9 cellular contexts compared by ENCODE assay signal in genomic region chr15:77507911-77508310, GRCh38.
DNase-seq lines count a peak whose midpoint lies in the region; ATAC-seq, FAIRE-seq and TF ChIP-seq lines count a peak whose summit lies in the region.
"Had no signal": no experiment of that assay in that cellular context is flagged by ENCODE, and none has a peak within 500 bp of the region (broad histone marks: within the 10 kb centered on the region; RNA-seq: fewer than 3 reads in every experiment).

No MANE protein-coding gene starts in this region.

- H3K23ac ChIP-seq in H9 (ENCODE audit: insufficient read length, low read depth, low read length), result no peak overlapping the region

- no peak overlapping the region for H3K14ac ChIP-seq in H9 (ENCODE audit: insufficient read depth, low read length)

- H3K4me1 Mint-ChIP-seq in H9 (peaks cover 69 to 75% of the 10 kb centered on the region in 2 experiments), glutamatergic neuron (ENCODE audit: low read depth, unreplicated experiment) (peaks cover 10% of the 10 kb centered on the region)

- no peak overlapping the region for H3K4me3 ChIP-seq in choroid plexus epithelial cell (ENCODE audit: low read depth, low read length)
- H3K4me3 ChIP-seq in HepG2 (replicated peaks in 1 of 3; ENCODE audit: insufficient read depth in 1 of 3, low read depth in 2 of 3, low read length in 3 of 3), result peak overlapping the region; percentile 8 to 62 (median 39)
- peak overlapping the region in 1 of 2 donors; percentile 15 for H3K4me3 ChIP-seq in stomach smooth muscle (ENCODE audit: low read length in 2 of 2)
- H3K4me3 ChIP-seq: SK-N-MC had no signal

- H4K20me1 ChIP-seq in H9 (ENCODE audit: control insufficient read depth, insufficient read depth, insufficient read length), result no peaks in the 10 kb centered on the region
- no peaks in the 10 kb centered on the region for H4K20me1 ChIP-seq in HepG2 (ENCODE audit: insufficient read depth, low read length)

- no peaks in the 10 kb centered on the region for H3K27me3 Mint-ChIP-seq in H9 (ENCODE audit: low read depth)
- H3K27me3 Mint-ChIP-seq in glutamatergic neuron (ENCODE audit: unreplicated experiment), result peaks cover 6% of the 10 kb centered on the region

- H2BK5ac ChIP-seq in H9 (ENCODE audit: insufficient read length, low read length), result no peak overlapping the region

- FAIRE-seq in HepG2 (lab: Jason Lieb, UNC), result peak; percentile 93

- no peak for TF ChIP-seq EP300 in HepG2 (IDR thresholded peaks at IDR 0.05; ENCODE audit: low read depth in 2 of 2, low read length in 2 of 2)
- no peak for TF ChIP-seq EP300 in HepG2 (CRISPR knock-in tag; IDR thresholded peaks at IDR 0.05; ENCODE audit: borderline replicate concordance)

- DNase-seq in H9 (no peak), choroid plexus epithelial cell (ENCODE audit: low read depth) (peak; percentile 47), HepG2 (ENCODE audit: low spot score) (peak; percentile 74), glutamatergic neuron (no peak)
- no peak for DNase-seq in activated CD4-positive, alpha-beta T cell treated with anti-CD3 and anti-CD28 coated beads for 48 hours

- H2AK5ac ChIP-seq in H9 (ENCODE audit: insufficient read length, low read length), result no peak overlapping the region

- no peak overlapping the region for H3T11ph ChIP-seq in H9 (ENCODE audit: low read length)

- no peak overlapping the region for H3K27ac ChIP-seq in H9 (ENCODE audit: insufficient read length, low read depth, low read length)
- H3K27ac ChIP-seq in HepG2 (ENCODE audit: extremely low read length, insufficient read depth, low read length), result peak overlapping the region; percentile 14
- peak overlapping the region; percentile 46 for H3K27ac ChIP-seq in stomach smooth muscle (ENCODE audit: low read length)
- H3K27ac ChIP-seq: SK-N-MC had no signal

- H2BK12ac ChIP-seq in H9 (ENCODE audit: insufficient read length, low read depth, low read length), result no peak overlapping the region

- peaks cover 0 to 8% (median 2%) of the 10 kb centered on the region in 3 experiments; a peak in 2 of 7 replicates for H3K36me3 Mint-ChIP-seq in H9 (ENCODE audit: insufficient read depth in 1 of 3, low read depth in 3 of 3)
- no peaks in the 10 kb centered on the region for H3K36me3 Mint-ChIP-seq in glutamatergic neuron (ENCODE audit: unreplicated experiment)

- in situ Hi-C loops in HepG2 (cut with HindIII; ENCODE audit: extremely low pct_ligation_motif_present, low pct_unique_long_range_greater_than_20kb), result no loop called here

- TF ChIP-seq POLR2A in HepG2 (IDR thresholded peaks at IDR 0.05; ENCODE audit: insufficient read depth in 1 of 2, low read depth in 2 of 2, low read length in 2 of 2), result no peak

- no peak overlapping the region for H3K56ac ChIP-seq in H9 (ENCODE audit: insufficient read length, low read depth, low read length)

- H2BK15ac ChIP-seq in H9 (ENCODE audit: low read depth, low read length), result no peak overlapping the region

- no peak overlapping the region for H3K18ac ChIP-seq in H9 (ENCODE audit: insufficient read length, low read depth, low read length)

- no peak overlapping the region for H2BK120ac ChIP-seq in H9 (ENCODE audit: low read depth, low read length, poor library complexity, severe bottlenecking)

- no peak overlapping the region for H3K4me3 Mint-ChIP-seq in H9
- H3K4me3 Mint-ChIP-seq in glutamatergic neuron (ENCODE audit: unreplicated experiment), result no peak overlapping the region

- WGBS in H9 (ENCODE audit: extremely low coverage, insufficient read length, low lambda C conversion rate), result no CpG with 5 or more reads among the region's 6 CpGs
- WGBS in HepG2 (ENCODE audit: low lambda C conversion rate), result 13% methylated on average over 6 of the region's 6 CpGs

- H4K91ac ChIP-seq in H9 (ENCODE audit: insufficient read length, low read depth, low read length), result no peak overlapping the region

- H3K79me1 ChIP-seq in H9 (ENCODE audit: insufficient read depth, low read depth, low read length, poor library complexity, severe bottlenecking), result no peaks in the 10 kb centered on the region

- H3K4me1 ChIP-seq in H9 (ENCODE audit: insufficient read depth, low read length) (peaks cover 18% of the 10 kb centered on the region), HepG2 (ENCODE audit: insufficient read depth, low read length) (peaks cover 79% of the 10 kb centered on the region), stomach smooth muscle (ENCODE audit: control insufficient read depth, insufficient read depth, low read length) (peaks cover 42% of the 10 kb centered on the region)

- H3K36me3 ChIP-seq in HepG2 (replicated peaks in 1 of 2; ENCODE audit: control insufficient read depth in 1 of 2, insufficient read depth in 2 of 2, low read length in 2 of 2) (no peaks in the 10 kb centered on the region), stomach smooth muscle (ENCODE audit: control insufficient read depth in 2 of 2, insufficient read depth in 2 of 2, low read length in 2 of 2) (no peaks in the 10 kb centered on the region)

- H3K79me2 ChIP-seq in H9 (ENCODE audit: insufficient read depth, low read length) (no peaks in the 10 kb centered on the region), HepG2 (ENCODE audit: insufficient read depth, low read length) (no peaks in the 10 kb centered on the region)

- peaks cover 2 to 4% of the 10 kb centered on the region in 2 experiments; a peak in 3 of 5 replicates for H3K9me3 Mint-ChIP-seq in H9
- H3K9me3 Mint-ChIP-seq in glutamatergic neuron (ENCODE audit: unreplicated experiment), result peaks cover 2% of the 10 kb centered on the region

- H3K27ac Mint-ChIP-seq in H9 (peak overlapping the region; percentile 15 to 56 (median 28); a peak in 3 of 7 replicates), glutamatergic neuron (ENCODE audit: unreplicated experiment) (no peak overlapping the region)

- no peak overlapping the region for H2BK20ac ChIP-seq in H9 (ENCODE audit: low read depth, low read length, poor library complexity, severe bottlenecking)

- CTCF ChIA-PET in HepG2 (lab: Yijun Ruan, JAX; ENCODE audit: low intra/inter-chr PET ratio, low total read pairs), result no interaction called here

- H3K4me2 ChIP-seq in H9 (ENCODE audit: insufficient read depth, insufficient read length, low read length), result no peak overlapping the region
- peak overlapping the region; percentile 87 for H3K4me2 ChIP-seq in HepG2 (ENCODE audit: low read depth, low read length)

- H3K4ac ChIP-seq in H9 (ENCODE audit: low read depth, low read length), result no peak overlapping the region

- POLR2A ChIA-PET in HepG2 (lab: Yijun Ruan, JAX), result interaction anchor here (0.6 to 2.9 kb wide), 5 partner anchors 11 to 665 kb away, joined by 3 to 19 read pairs (median 4); no protein-coding TSS in a partner anchor

- H3K27me3 ChIP-seq in H9 (ENCODE audit: insufficient read depth, low read length) (no peaks in the 10 kb centered on the region), HepG2 (ENCODE audit: control insufficient read depth in 1 of 2, insufficient read depth in 2 of 2, low read length in 2 of 2) (no peaks in the 10 kb centered on the region), stomach smooth muscle (ENCODE audit: control insufficient read depth in 1 of 2, insufficient read depth in 2 of 2, low read length in 2 of 2) (no peaks in the 10 kb centered on the region)

- H3K9me3 ChIP-seq in H9 (ENCODE audit: control insufficient read depth, low read depth, low read length) (no peaks in the 10 kb centered on the region), HepG2 (ENCODE audit: low read length) (no peaks in the 10 kb centered on the region), stomach smooth muscle (ENCODE audit: control insufficient read depth in 2 of 2, low read length in 2 of 2) (no peaks in the 10 kb centered on the region)

- H4K5ac ChIP-seq in H9 (ENCODE audit: insufficient read length, low read depth, low read length), result no peak overlapping the region

- intact Hi-C loops in HepG2 (cut with micrococcal nuclease; ENCODE audit: unreplicated experiment), result no loop called here

- H2AFZ ChIP-seq in H9 (ENCODE audit: low read length), result no peak overlapping the region
- H2AFZ ChIP-seq in HepG2 (ENCODE audit: low read length), result peak overlapping the region; percentile 17

- H3K9ac ChIP-seq in H9 (ENCODE audit: extremely low read depth, insufficient read length, low read length) (no peak overlapping the region), HepG2 (ENCODE audit: insufficient read depth, low read depth, low read length) (peak overlapping the region; percentile 47), stomach smooth muscle (ENCODE audit: low read length in 2 of 2) (no peak overlapping the region)

- no peak overlapping the region for H4K8ac ChIP-seq in H9 (replicated peaks; ENCODE audit: insufficient read length, low read depth, low read length)

- ATAC-seq in HepG2, result peak; percentile 88
- ATAC-seq in HG03280 (IDR thresholded peaks at IDR 0.05; ENCODE audit: unreplicated experiment), result no peak
- no peak for ATAC-seq in activated CD4-positive, CD25-positive, alpha-beta regulatory T cell treated with anti-CD3 and anti-CD28 coated beads, Interleukin-2, amount 50 U/mL, for 24 hours

- TF ChIP-seq CTCF in H9 (conservative IDR thresholded peaks at IDR 0.05) (no peak), choroid plexus epithelial cell (conservative IDR thresholded peaks at IDR 0.05; ENCODE audit: low read depth, low read length) (no peak), HepG2 (CRISPR knock-in tag; IDR thresholded peaks at IDR 0.05) (no peak), glutamatergic neuron (IDR thresholded peaks at IDR 0.05; ENCODE audit: partially characterized antibody, unreplicated experiment) (no peak)

- no peak for TF ChIP-seq RAD21 in HepG2 (CRISPR knock-in tag; IDR thresholded peaks at IDR 0.05)

- no TSS peak for BruUV-seq in HepG2 (replicated peaks; lab: Mats Ljungman, UMichigan)

- no peaks in the 10 kb centered on the region for H3K23me2 ChIP-seq in H9 (ENCODE audit: insufficient read length, low read depth, low read length, poor library complexity, severe bottlenecking)

TF ChIP-seq in HepG2, 621 proteins besides CTCF, POLR2A, EP300 and RAD21 (continues in another document):
- TF ChIP-seq PATZ1 (CRISPR knock-in tag; IDR thresholded peaks at IDR 0.05) (peak; percentile 41), TCF7 (IDR thresholded peaks at IDR 0.05; ENCODE audit: low read depth) (no peak), MYC (CRISPR knock-in tag; IDR thresholded peaks at IDR 0.05; ENCODE audit: borderline replicate concordance) (peak; percentile 10; the same call in 1 of the 2 replicates)

Comparison
In these comparisons a context has a peak if more than half of its experiments do, and no peak if none do; other contexts are left out.
1. DNase-seq: peak in choroid plexus epithelial cell (single experiment) and HepG2 (single experiment); none in H9 (single experiment), glutamatergic neuron (single experiment) and activated CD4-positive, alpha-beta T cell treated with anti-CD3 and anti-CD28 coated beads for 48 hours (single experiment).